In genomic region chr5:37709020-37709419, GRCh38 we compare ENCODE assay signal across 7 cellular contexts.
"Had no signal": no experiment of that assay in that cellular context is flagged by ENCODE, and none has a peak within 500 bp of the region (broad histone marks: within the 10 kb centered on the region; RNA-seq: fewer than 3 reads in every experiment).

No MANE protein-coding gene starts in this region.

- H3K9me3 Mint-ChIP-seq: GM23338, HFFc6 had no signal

- ATAC-seq: GM23338, HCT116, K562 had no signal

- H3K4me2 ChIP-seq: GM23338 had no signal

- DNase-seq: H7, HFFc6, IMR-90 had no signal

- H3K27ac Mint-ChIP-seq: GM23338, HFFc6 had no signal

- H2AFZ ChIP-seq: GM23338 had no signal

- H3K9me3 ChIP-seq: HAP-1 had no signal

- H3K4me1 ChIP-seq: HAP-1 had no signal

- H3K4me3 ChIP-seq: GM23338, HAP-1, K562 had no signal

- H3K36me3 ChIP-seq: HAP-1 had no signal
